ENCODE assay signal across 27 cellular contexts in genomic region chr6:63734923-63735322, GRCh38.
"Had no signal": no experiment of that assay in that cellular context is flagged by ENCODE, and none has a peak within 500 bp of the region (broad histone marks: within the 10 kb centered on the region; RNA-seq: fewer than 3 reads in every experiment).

No MANE protein-coding gene starts in this region.

- H3K36me3 Mint-ChIP-seq: naive B cell; natural killer cell treated with Interleukin-12 subunit alpha and Interleukin-12 subunit beta and Interleukin-15 and Interleukin-18, amount 100 ng/mL, for 72 hours; neural progenitor cell; stimulated activated effector memory CD8-positive, alpha-beta T cell treated with anti-CD3 and anti-CD28 coated beads, Interleukin-12 subunit alpha, Interleukin-12 subunit beta, amount 100 ng/mL, for 72 hours had no signal

- H3K27me3 ChIP-seq: colonic mucosa, gastrocnemius medialis, neural progenitor cell, stomach, thyroid gland, vagina had no signal

- H3K4me3 ChIP-seq: colonic mucosa, gastrocnemius medialis, lung, mucosa of descending colon, neural progenitor cell, smooth muscle cell, stomach, thyroid gland, vagina had no signal

- FAIRE-seq: endothelial cell of umbilical vein, kidney had no signal

- H3K4me3 Mint-ChIP-seq: dendritic cell treated with granulocyte-macrophage colony-stimulating factor and Interleukin-4, amounts not matched to agents 40 ng/mL and 50 ng/mL, for 4 days; mesothelial cell of epicardium; naive B cell; natural killer cell treated with Interleukin-12 subunit alpha and Interleukin-12 subunit beta and Interleukin-15 and Interleukin-18, amount 100 ng/mL, for 72 hours; neural progenitor cell; stimulated activated effector memory CD8-positive, alpha-beta T cell treated with anti-CD3 and anti-CD28 coated beads, Interleukin-12 subunit alpha, Interleukin-12 subunit beta, amount 100 ng/mL, for 72 hours had no signal

- H3K9me3 Mint-ChIP-seq: natural killer cell treated with Interleukin-12 subunit alpha and Interleukin-12 subunit beta and Interleukin-15 and Interleukin-18, amount 100 ng/mL, for 72 hours had no signal

- H3K4me1 Mint-ChIP-seq: mesothelial cell of epicardium; naive B cell; neural progenitor cell; stimulated activated effector memory CD8-positive, alpha-beta T cell treated with anti-CD3 and anti-CD28 coated beads, Interleukin-12 subunit alpha, Interleukin-12 subunit beta, amount 100 ng/mL, for 72 hours had no signal

- H3K27me3 Mint-ChIP-seq: dendritic cell treated with granulocyte-macrophage colony-stimulating factor and Interleukin-4, amounts not matched to agents 40 ng/mL and 50 ng/mL, for 4 days; naive B cell; natural killer cell treated with Interleukin-12 subunit alpha and Interleukin-12 subunit beta and Interleukin-15 and Interleukin-18, amount 100 ng/mL, for 72 hours; progenitor cell of endocrine pancreas had no signal

- H3K4me1 ChIP-seq: colonic mucosa, gastrocnemius medialis, neural progenitor cell, parathyroid adenoma, stomach, thyroid gland, vagina had no signal

- DNase-seq: colonic mucosa; effector CD8-positive, alpha-beta T cell; gastrocnemius medialis; head of caudate nucleus; kidney; mesenchymal stem cell; mucosa of descending colon; naive B cell; stimulated activated CD4-positive, alpha-beta T cell treated with anti-CD3 and anti-CD28 coated beads, Interleukin-12 subunit alpha, Interleukin-12 subunit beta, amount 100 ng/mL, for 4 hours; stimulated activated CD4-positive, alpha-beta T cell treated with anti-CD3 and anti-CD28 coated beads, Interleukin-1b, Interleukin-23, amount 100 ng/mL, for 48 hours; stimulated activated CD4-positive, alpha-beta T cell treated with anti-CD3 and anti-CD28 coated beads, Interleukin-4, amount 100 ng/mL, for 1 hour; stimulated activated naive CD4-positive, alpha-beta T cell treated with Interleukin-2 at 50 U/mL for 16 hours; stomach; thyroid gland had no signal

- ATAC-seq: gastrocnemius medialis; left lobe of liver; mucosa of descending colon; natural killer cell treated with Interleukin-12 subunit alpha and Interleukin-12 subunit beta and Interleukin-15 and Interleukin-18, amount 100 ng/mL, for 72 hours; sciatic nerve; stimulated activated effector memory CD8-positive, alpha-beta T cell treated with anti-CD3 and anti-CD28 coated beads, Interleukin-12 subunit alpha, Interleukin-12 subunit beta, amount 100 ng/mL, for 72 hours had no signal

- H3K27ac Mint-ChIP-seq: dendritic cell treated with granulocyte-macrophage colony-stimulating factor and Interleukin-4, amounts not matched to agents 40 ng/mL and 50 ng/mL, for 4 days; mesothelial cell of epicardium; natural killer cell treated with Interleukin-12 subunit alpha and Interleukin-12 subunit beta and Interleukin-15 and Interleukin-18, amount 100 ng/mL, for 72 hours; neural progenitor cell; progenitor cell of endocrine pancreas; stimulated activated effector memory CD8-positive, alpha-beta T cell treated with anti-CD3 and anti-CD28 coated beads, Interleukin-12 subunit alpha, Interleukin-12 subunit beta, amount 100 ng/mL, for 72 hours had no signal

- H3K36me3 ChIP-seq: colonic mucosa, gastrocnemius medialis, neural progenitor cell, stomach, thyroid gland, vagina had no signal

- H3K4me2 ChIP-seq: neural progenitor cell, smooth muscle cell had no signal

- H3K9ac ChIP-seq: neural progenitor cell, parathyroid adenoma had no signal

- H3K9me3 ChIP-seq: colonic mucosa, gastrocnemius medialis, mucosa of descending colon, stomach, thyroid gland, vagina had no signal

- H3K27ac ChIP-seq: colonic mucosa, gastrocnemius medialis, neural progenitor cell, parathyroid adenoma, stomach, thyroid gland, vagina had no signal

- H2AFZ ChIP-seq: neural progenitor cell, parathyroid adenoma had no signal
